Comparison of ENCODE assay signal across 21 cellular contexts in genomic region chr2:233905945-233906344, GRCh38. TPM values are rescaled to one million over a fixed set of nuclear protein-coding genes. Genes with fewer than 3 reads are reported as not detected.
"Had no signal": no experiment of that assay in that cellular context is flagged by ENCODE, and none has a peak within 500 bp of the region (broad histone marks: within the 10 kb centered on the region; RNA-seq: fewer than 3 reads in every experiment).

No MANE protein-coding gene starts in this region.

- H3K4me3 ChIP-seq: SJSA1, SK-N-MC had no signal

- H3K4me1 ChIP-seq: SJSA1 had no signal

- DNase-seq: KBM-7, MV-4-11, NCI-H1048, NCI-H1105, NCI-H146, NCI-H1930, NCI-H2081, NCI-H2227 treated with DMSO at 0.1 percent for 48 hours, NCI-H524, NCI-H526 treated with DMSO at 0.1 percent for 48 hours, NCI-H774, Right ventricle myocardium superior, RPMI8226, SIG-M5 had no signal

- FAIRE-seq: RCC 7860 had no signal

- H3K27me3 ChIP-seq: SJSA1 had no signal

- H3K9me3 ChIP-seq: SJSA1 had no signal

- H3K36me3 ChIP-seq: SJSA1 had no signal

- H3K27ac ChIP-seq: SJSA1, SK-N-MC had no signal

RNA-seq across cellular contexts. Expression of gene TRPM8, which starts 11.2 kb away (rescaled TPM):
- total RNA-seq: HT-29; MCF 10A; NCI-H460; Right ventricle myocardium superior; T-helper 1 cell treated with Interleukin-12 subunit alpha and Interleukin-12 subunit beta and Interleukin-4 antibody, amounts not matched to agents 30 ng/mL and 1 ng/mL, for 36 hours had no signal
